ENCODE assay signal across 11 cellular contexts in genomic region chr19:35184267-35184666, GRCh38. TPM values are rescaled to one million over a fixed set of nuclear protein-coding genes. Genes with fewer than 3 reads are reported as not detected.
"Had no signal": no experiment of that assay in that cellular context is flagged by ENCODE, and none has a peak within 500 bp of the region (broad histone marks: within the 10 kb centered on the region; RNA-seq: fewer than 3 reads in every experiment).

No MANE protein-coding gene starts in this region.

- H3K4me1 ChIP-seq: HAP-1 had no signal

- H3K4me3 Mint-ChIP-seq: IgD-negative memory B cell had no signal

- ATAC-seq: HCT116, HepG2 had no signal

- H3K27ac Mint-ChIP-seq: IgD-negative memory B cell had no signal

- H3K4me3 ChIP-seq: GM23248, HAP-1 had no signal

- H3K27me3 Mint-ChIP-seq: IgD-negative memory B cell had no signal

- H3K36me3 ChIP-seq: HAP-1 had no signal

- H3K27ac ChIP-seq: GM23248, HL-60 had no signal

- DNase-seq: GM23248, GOT3, H7, KG1 had no signal

- H3K9me3 ChIP-seq: HAP-1 had no signal

RNA-seq across cellular contexts. Expression of gene FXYD5, which starts 29.7 kb away (rescaled TPM):
- total RNA-seq: HepG2 had no signal

RNA-seq across cellular contexts. Expression of gene FXYD7, which starts 41.2 kb away (rescaled TPM):
- total RNA-seq: GM23248, HepG2 had no signal

RNA-seq across cellular contexts. Expression of gene FAM187B, which starts 44.3 kb away (rescaled TPM):
- total RNA-seq: GM23248, H4, H7, HepG2, HT1080 had no signal

RNA-seq across cellular contexts. Expression of gene FXYD1, which starts 45.6 kb away (rescaled TPM):
- total RNA-seq: H4, HepG2, HT1080 had no signal

RNA-seq across cellular contexts. Expression of gene LGI4, which starts 49.4 kb away (rescaled TPM):
- total RNA-seq: H4, HepG2, HT1080 had no signal
